Comparison of ENCODE assay signal across 26 cellular contexts in genomic region chr14:31479026-31479425, GRCh38. TPM values are rescaled to one million over a fixed set of nuclear protein-coding genes. Genes with fewer than 3 reads are reported as not detected.
DNase-seq lines count a peak whose midpoint lies in the region; ATAC-seq, FAIRE-seq and TF ChIP-seq lines count a peak whose summit lies in the region.
"Had no signal": no experiment of that assay in that cellular context is flagged by ENCODE, and none has a peak within 500 bp of the region (broad histone marks: within the 10 kb centered on the region; RNA-seq: fewer than 3 reads in every experiment).

No MANE protein-coding gene starts in this region.

- POLR2A ChIA-PET in A549 (lab: Yijun Ruan, JAX) = no interaction called here

- no peak overlapping the region for H3K4me2 ChIP-seq in A549
- H3K4me2 ChIP-seq: PC-9 had no signal

- no peak overlapping the region for H3K4me3 ChIP-seq in A549
- H3K4me3 ChIP-seq: PC-9 had no signal

- H3K27me3 Mint-ChIP-seq in activated T-helper 17 cell treated with anti-CD3 and anti-CD28 coated beads, Interleukin-2, amount 50 U/mL, for 72 hours = peaks cover 11% of the 10 kb centered on the region

- ATAC-seq in A549 = no peak
- ATAC-seq in activated T-helper 17 cell treated with anti-CD3 and anti-CD28 coated beads, Interleukin-2, amount 50 U/mL, for 72 hours (replicated peaks) = no peak

- no peaks in the 10 kb centered on the region for H3K36me3 Mint-ChIP-seq in activated T-helper 17 cell treated with anti-CD3 and anti-CD28 coated beads, Interleukin-2, amount 50 U/mL, for 72 hours (ENCODE audit: low read depth)

- H3K27ac ChIP-seq in A549 = no peak overlapping the region
- H3K27ac ChIP-seq: C4-2B, PC-9 had no signal

- TF ChIP-seq CTCF in A549 (IDR thresholded peaks at IDR 0.05) = no peak

- 49% methylated on average over 3 of the region's 3 CpGs for WGBS in A549 (ENCODE audit: missing lambda C conversion rate)

- TF ChIP-seq RAD21 in A549 (conservative IDR thresholded peaks at IDR 0.05 in 1 of 2, IDR thresholded peaks at IDR 0.05 in 1 of 2) = no peak

- no peaks in the 10 kb centered on the region for H3K4me1 ChIP-seq in A549

- CTCF ChIA-PET in A549 (lab: Yijun Ruan, JAX) = no interaction called here

- DNase-seq in A549 (ENCODE audit: low read depth in 1 of 2, low spot score in 1 of 2) = no peak
- peak; percentile 21 for DNase-seq in amniotic epithelial cell (ENCODE audit: low read depth)
- peak; percentile 76 for DNase-seq in foreskin melanocyte
- peak; percentile 63 for DNase-seq in midbrain (lab: John Stamatoyannopoulos, UW)
- DNase-seq in iPS-NIHi11 (ENCODE audit: low spot score) = no peak
- DNase-seq in stimulated activated CD4-positive, alpha-beta T cell treated with anti-CD3 and anti-CD28 coated beads, Interleukin-2, amount 100 ng/mL, for 24 hours = no peak
- no peak for DNase-seq in effector CD8-positive, alpha-beta T cell (lab: John Stamatoyannopoulos, UW)
- DNase-seq: 8988T; AML-193; CD8-positive, alpha-beta memory T cell; DMS53; GDM1; H7; Karpas-422; MV-4-11; NCI-H1105 treated with DMSO at 0.1 percent for 48 hours; NCI-H187; NCI-H748 treated with DMSO at 0.1 percent for 48 hours; PC-9; RPMI8226; SHP77 treated with DMSO at 0.1 percent for 48 hours had no signal

- no peak overlapping the region for H3K4me3 Mint-ChIP-seq in activated T-helper 17 cell treated with anti-CD3 and anti-CD28 coated beads, Interleukin-2, amount 50 U/mL, for 72 hours
- H3K4me3 Mint-ChIP-seq: CD8-positive, alpha-beta memory T cell had no signal

- H3K9me3 Mint-ChIP-seq in activated T-helper 17 cell treated with anti-CD3 and anti-CD28 coated beads, Interleukin-2, amount 50 U/mL, for 72 hours = no peaks in the 10 kb centered on the region
- H3K9me3 Mint-ChIP-seq: CD8-positive, alpha-beta memory T cell had no signal

- no peak overlapping the region for H3K27ac Mint-ChIP-seq in activated T-helper 17 cell treated with anti-CD3 and anti-CD28 coated beads, Interleukin-2, amount 50 U/mL, for 72 hours

- no peaks in the 10 kb centered on the region for H3K9me3 ChIP-seq in A549

- no peak for TF ChIP-seq EP300 in A549 (IDR thresholded peaks at IDR 0.05)

- peak; percentile 49 for FAIRE-seq in A549 (lab: Jason Lieb, UNC)

- H3K4me1 Mint-ChIP-seq in activated T-helper 17 cell treated with anti-CD3 and anti-CD28 coated beads, Interleukin-2, amount 50 U/mL, for 72 hours = no peaks in the 10 kb centered on the region
- H3K4me1 Mint-ChIP-seq: CD8-positive, alpha-beta memory T cell had no signal

- TF ChIP-seq POLR2A in A549 (IDR thresholded peaks at IDR 0.05; ENCODE audit: low read length) = no peak

TF ChIP-seq in A549, 52 proteins besides CTCF, POLR2A, EP300 and RAD21:
- TF ChIP-seq CBX2 (IDR thresholded peaks at IDR 0.05; ENCODE audit: borderline replicate concordance, low read depth) (no peak), FOXS1 (CRISPR knock-in tag; IDR thresholded peaks at IDR 0.05) (no peak), MYC (IDR thresholded peaks at IDR 0.05; ENCODE audit: borderline replicate concordance, low read length) (no peak), SMC3 (IDR thresholded peaks at IDR 0.05) (no peak), BHLHE40 (IDR thresholded peaks at IDR 0.05; ENCODE audit: low read depth, low read length) (no peak), USF2 (IDR thresholded peaks at IDR 0.05) (no peak), ZC3H11A (IDR thresholded peaks at IDR 0.05) (no peak), POLR2AphosphoS2 (conservative IDR thresholded peaks at IDR 0.05; ENCODE audit: low read length) (no peak), PHF8 (IDR thresholded peaks at IDR 0.05; ENCODE audit: borderline replicate concordance, low read depth) (no peak), CHD4 (IDR thresholded peaks at IDR 0.05; ENCODE audit: borderline replicate concordance) (no peak), ZSCAN20 (CRISPR knock-in tag; IDR thresholded peaks at IDR 0.05) (no peak)
- TF ChIP-seq, protein P1, sequence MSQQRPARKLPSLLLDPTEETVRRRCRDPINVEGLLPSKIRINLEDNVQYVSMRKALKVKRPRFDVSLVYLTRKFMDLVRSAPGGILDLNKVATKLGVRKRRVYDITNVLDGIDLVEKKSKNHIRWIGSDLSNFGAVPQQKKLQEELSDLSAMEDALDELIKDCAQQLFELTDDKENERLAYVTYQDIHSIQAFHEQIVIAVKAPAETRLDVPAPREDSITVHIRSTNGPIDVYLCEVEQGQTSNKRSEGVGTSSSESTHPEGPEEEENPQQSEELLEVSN (IDR thresholded peaks at IDR 0.05; ENCODE audit: borderline replicate concordance, low read depth) = no peak

RNA-seq across cellular contexts. Expression of gene GPR33, which starts 8.8 kb away (rescaled TPM):
- not detected in 2 replicates for polyA plus RNA-seq in A549 (2011; rRNA removed)
- polyA plus RNA-seq in A549 (2012; cell fraction: cytosol; rRNA removed) = not detected in 2 replicates
- polyA plus RNA-seq in A549 (2012; cell fraction: nucleus; rRNA removed) = not detected in 2 replicates
- not detected in 3 replicates for polyA plus RNA-seq in A549 (2017; fragmentation: RNase III; extraction: RNeasy Plus Mini Kit Qiagen cat#74134 plus additional on column Dnase treatment)
- not detected in 2 replicates for polyA minus RNA-seq in A549 (2011; rRNA and poly(A)+ RNA removed)
- total RNA-seq in activated T-helper 17 cell treated with anti-CD3 and anti-CD28 coated beads, Interleukin-2, amount 50 U/mL, for 72 hours = not detected
- total RNA-seq: CD8-positive, alpha-beta memory T cell; H7; M059J; NCI-H460; PC-9 had no signal
- polyA plus RNA-seq: AG04450; CD8-positive, alpha-beta memory T cell had no signal

RNA-seq across cellular contexts. Expression of gene DTD2, which starts 21.7 kb away (rescaled TPM):
- 26.3 and 39.5 TPM in 2 replicates for polyA plus RNA-seq in A549 (2011; rRNA removed)
- 17.5 and 23.6 TPM in 2 replicates for polyA plus RNA-seq in A549 (2012; cell fraction: cytosol; rRNA removed)
- 14.6 and 14.9 TPM in 2 replicates for polyA plus RNA-seq in A549 (2012; cell fraction: nucleus; rRNA removed)
- 24.9 to 29.6 TPM (median 28.5 TPM) in 3 replicates for polyA plus RNA-seq in A549 (2017; fragmentation: RNase III; extraction: RNeasy Plus Mini Kit Qiagen cat#74134 plus additional on column Dnase treatment)
- 11.7 and 11.9 TPM in 2 replicates for polyA minus RNA-seq in A549 (2011; rRNA and poly(A)+ RNA removed)
- 10 to 100 TPM; 13.7 to 22.4 TPM for total RNA-seq in activated T-helper 17 cell treated with anti-CD3 and anti-CD28 coated beads, Interleukin-2, amount 50 U/mL, for 72 hours

RNA-seq across cellular contexts. Expression of gene HEATR5A, which starts 58.7 kb away (rescaled TPM):
- polyA plus RNA-seq in A549 (2011; rRNA removed) (47.1 and 49.5 TPM in 2 replicates), A549 (2017; fragmentation: RNase III; extraction: RNeasy Plus Mini Kit Qiagen cat#74134 plus additional on column Dnase treatment) (23.4 to 29.5 TPM (median 25.3 TPM) in 3 replicates)
- 8.8 and 9.1 TPM in 2 replicates for polyA plus RNA-seq in A549 (2012; cell fraction: cytosol; rRNA removed)
- polyA plus RNA-seq in A549 (2012; cell fraction: nucleus; rRNA removed) = 7.0 and 9.4 TPM in 2 replicates
- polyA minus RNA-seq in A549 (2011; rRNA and poly(A)+ RNA removed) = 54.6 and 56.2 TPM in 2 replicates
- 10 to 100 TPM; 16.4 to 23.8 TPM for total RNA-seq in activated T-helper 17 cell treated with anti-CD3 and anti-CD28 coated beads, Interleukin-2, amount 50 U/mL, for 72 hours

Comparison
In these comparisons a context has a peak if more than half of its experiments do, and no peak if none do; other contexts are left out.
1. DNase-seq: peak in amniotic epithelial cell (single experiment), foreskin melanocyte (single experiment) and midbrain (single experiment); none in A549 (0 of 2), iPS-NIHi11 (single experiment), stimulated activated CD4-positive, alpha-beta T cell treated with anti-CD3 and anti-CD28 coated beads, Interleukin-2, amount 100 ng/mL, for 24 hours (0 of 2) and effector CD8-positive, alpha-beta T cell (single experiment).